In the genomic region with DNA sequence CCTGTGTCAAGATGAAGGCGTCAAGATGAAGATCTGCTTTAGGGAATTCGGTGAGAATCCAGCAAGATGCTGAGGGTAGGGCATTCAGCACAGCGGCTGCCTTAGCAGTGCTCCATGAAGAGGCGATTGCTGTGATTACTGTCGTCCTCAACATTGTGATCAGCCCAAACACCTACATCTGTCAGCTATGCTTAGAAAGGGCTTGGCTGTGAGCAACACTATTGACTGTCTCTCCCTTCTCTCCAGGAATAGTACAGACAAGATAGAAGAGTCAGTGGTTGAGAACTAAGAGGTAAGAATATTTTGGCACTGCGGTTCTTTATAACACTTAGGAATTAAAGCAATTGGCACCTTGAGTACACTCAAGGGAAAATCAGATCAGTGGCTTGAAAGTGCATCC, we compare ENCODE assay signal across 26 cellular contexts.
"Had no signal": no experiment of that assay in that cellular context is flagged by ENCODE, and none has a peak within 500 bp of the region (broad histone marks: within the 10 kb centered on the region; RNA-seq: fewer than 3 reads in every experiment).

No MANE protein-coding gene starts in this region.

- H3K4me1 ChIP-seq: left ventricle myocardium inferior, parathyroid adenoma, stomach, testis, transverse colon, upper lobe of right lung had no signal

- H3K27me3 Mint-ChIP-seq: stimulated activated naive B cell treated with anti-CD40 and anti-IgM and Interleukin-4, amounts not matched to agents 10 μg/mL and 1 μg/mL and 100 μg/mL, for 72 hours had no signal

- H3K36me3 Mint-ChIP-seq: naive thymus-derived CD8-positive, alpha-beta T cell; stimulated activated naive B cell treated with anti-CD40 and anti-IgM and Interleukin-4, amounts not matched to agents 10 μg/mL and 1 μg/mL and 100 μg/mL, for 72 hours had no signal

- H3K27ac Mint-ChIP-seq: naive thymus-derived CD8-positive, alpha-beta T cell; stimulated activated naive B cell treated with anti-CD40 and anti-IgM and Interleukin-4, amounts not matched to agents 10 μg/mL and 1 μg/mL and 100 μg/mL, for 72 hours had no signal

- H3K9me3 Mint-ChIP-seq: naive thymus-derived CD8-positive, alpha-beta T cell; nephron; stimulated activated naive B cell treated with anti-CD40 and anti-IgM and Interleukin-4, amounts not matched to agents 10 μg/mL and 1 μg/mL and 100 μg/mL, for 72 hours had no signal

- FAIRE-seq: urothelium cell line had no signal

- H3K4me2 ChIP-seq: hepatocyte had no signal

- H3K9ac ChIP-seq: parathyroid adenoma had no signal

- H3K4me3 ChIP-seq: heart right ventricle, hepatocyte, left ventricle myocardium inferior, lung, mucosa of descending colon, psoas muscle, right lobe of liver, skin epidermis, stomach, testis, thyroid gland, transverse colon, upper lobe of right lung had no signal

- H3K27me3 ChIP-seq: heart right ventricle, hepatocyte, right lobe of liver, stomach, testis, thyroid gland, transverse colon, upper lobe of right lung had no signal

- H3K9me3 ChIP-seq: heart right ventricle, left ventricle myocardium inferior, mucosa of descending colon, psoas muscle, right lobe of liver, stomach, testis, thyroid gland, transverse colon, upper lobe of right lung had no signal

- H2AFZ ChIP-seq: hepatocyte, parathyroid adenoma had no signal

- DNase-seq: heart right ventricle; islet precursor cell; left ventricle myocardium inferior; midbrain; mucosa of descending colon; naive thymus-derived CD8-positive, alpha-beta T cell; psoas muscle; right lobe of liver; stimulated activated CD4-positive, alpha-beta T cell treated with anti-CD3 and anti-CD28 coated beads, Interleukin-12 subunit alpha, Interleukin-12 subunit beta, amount 100 ng/mL, for 4 hours; stimulated activated CD4-positive, alpha-beta T cell treated with anti-CD3 and anti-CD28 coated beads, Interleukin-15, amount 100 ng/mL, for 24 hours; stimulated activated CD4-positive, alpha-beta T cell treated with anti-CD3 and anti-CD28 coated beads, Interleukin-2, amount 100 ng/mL, for 24 hours; stimulated activated CD4-positive, alpha-beta T cell treated with anti-CD3 and anti-CD28 coated beads, Interleukin-4, amount 100 ng/mL, for 1 hour; stimulated activated naive B cell treated with anti-CD40 and anti-IgM and Interleukin-4, amounts not matched to agents 10 μg/mL and 1 μg/mL and 100 μg/mL, for 72 hours; stimulated activated naive CD8-positive, alpha-beta T cell treated with anti-CD3 and anti-CD28 coated beads, Interleukin-15, Interleukin-2, amounts not matched to agents 100 U/mL and 50 U/mL, for 24 hours; stomach; testis; thyroid gland; transverse colon; upper lobe of right lung had no signal

- H3K4me3 Mint-ChIP-seq: naive thymus-derived CD8-positive, alpha-beta T cell; nephron; neural crest cell; stimulated activated naive B cell treated with anti-CD40 and anti-IgM and Interleukin-4, amounts not matched to agents 10 μg/mL and 1 μg/mL and 100 μg/mL, for 72 hours had no signal

- H3K27ac ChIP-seq: heart right ventricle, hepatocyte, left ventricle myocardium inferior, parathyroid adenoma, psoas muscle, right lobe of liver, skin epidermis, stomach, testis, thyroid gland, transverse colon, upper lobe of right lung had no signal

- H3K79me2 ChIP-seq: hepatocyte, parathyroid adenoma had no signal

- ATAC-seq: heart right ventricle; mucosa of descending colon; naive thymus-derived CD8-positive, alpha-beta T cell; psoas muscle; right lobe of liver; stimulated activated naive B cell treated with anti-CD40 and anti-IgM and Interleukin-4, amounts not matched to agents 10 μg/mL and 1 μg/mL and 100 μg/mL, for 72 hours; stimulated activated naive CD8-positive, alpha-beta T cell treated with anti-CD3 and anti-CD28 coated beads, Interleukin-15, Interleukin-2, amounts not matched to agents 100 U/mL and 50 U/mL, for 24 hours; upper lobe of right lung had no signal

- H3K36me3 ChIP-seq: heart right ventricle, left ventricle myocardium inferior, right lobe of liver, stomach, thyroid gland, transverse colon, upper lobe of right lung had no signal

- H3K4me1 Mint-ChIP-seq: stimulated activated naive B cell treated with anti-CD40 and anti-IgM and Interleukin-4, amounts not matched to agents 10 μg/mL and 1 μg/mL and 100 μg/mL, for 72 hours had no signal
